24 cellular contexts compared by ENCODE assay signal in the genomic region with DNA sequence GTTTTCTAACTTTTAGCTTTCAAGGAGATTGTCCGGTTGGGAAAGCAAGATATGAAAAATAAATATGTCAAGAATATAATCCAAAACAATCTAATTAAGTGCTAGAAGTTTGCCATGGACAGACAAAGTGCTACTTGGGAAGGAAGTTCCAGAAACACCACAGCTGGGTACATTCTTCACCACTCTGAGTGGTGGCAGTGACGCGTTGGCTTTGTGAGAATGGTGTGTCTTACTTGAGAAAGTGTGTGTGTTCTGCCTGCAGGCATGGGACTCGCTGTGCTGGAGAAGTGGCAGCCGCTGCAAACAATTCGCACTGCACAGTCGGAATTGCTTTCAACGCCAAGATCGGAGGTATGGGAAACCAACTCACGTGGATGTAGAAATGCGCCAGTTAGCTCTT.
"Had no signal": no experiment of that assay in that cellular context is flagged by ENCODE, and none has a peak within 500 bp of the region (broad histone marks: within the 10 kb centered on the region; RNA-seq: fewer than 3 reads in every experiment).

No MANE protein-coding gene starts in this region.

- H3K4me1 ChIP-seq: esophagus muscularis mucosa, foreskin keratinocyte, gastrocnemius medialis had no signal

- H3K36me3 ChIP-seq: gastrocnemius medialis had no signal

- H3K9me3 ChIP-seq: esophagus muscularis mucosa, gastrocnemius medialis had no signal

- H3K27ac ChIP-seq: esophagus muscularis mucosa, foreskin keratinocyte, gastrocnemius medialis had no signal

- ATAC-seq: activated T-cell treated with anti-CD3 and anti-CD28 coated beads, Interleukin-2, amount 50 U/mL, for 72 hours; effector memory CD8-positive, alpha-beta T cell; foreskin keratinocyte; gastrocnemius medialis had no signal

- H3K4me3 ChIP-seq: esophagus muscularis mucosa, gastrocnemius medialis had no signal

- DNase-seq: activated CD4-positive, alpha-beta memory T cell treated with anti-CD3 and anti-CD28 coated beads, Interleukin-2, amount 10 ng/mL, durations not matched to agents 7 days and 5 days; activated CD4-positive, alpha-beta T cell treated with anti-CD3 and anti-CD28 coated beads for 1 hour; activated CD4-positive, alpha-beta T cell treated with anti-CD3 and anti-CD28 coated beads for 4 hours; activated CD4-positive, alpha-beta T cell treated with anti-CD3 and anti-CD28 coated beads, Interleukin-2, amount 10 ng/mL, durations not matched to agents 7 days and 5 days; activated CD4-positive, alpha-beta T cell treated with anti-CD3 and anti-CD28 coated beads, Interleukin-2, amount 50 U/mL, for 4 hours; activated CD8-positive, alpha-beta memory T cell treated with anti-CD3 and anti-CD28 coated beads, Interleukin-2, amount 50 U/mL, for 48 hours; activated gamma-delta T cell treated with Interleukin-2 at 50 U/mL for 16 hours; activated naive CD4-positive, alpha-beta T cell treated with anti-CD3 and anti-CD28 coated beads, Interleukin-2, amount 50 U/mL, for 16 hours; activated naive CD4-positive, alpha-beta T cell treated with Interleukin-2 at 50 U/mL for 16 hours; activated T-cell treated with anti-CD3 and anti-CD28 coated beads for 4 hours; activated T-cell treated with anti-CD3 and anti-CD28 coated beads, Interleukin-2, amount 50 U/mL, for 24 hours; activated T-cell treated with anti-CD3 and anti-CD28 coated beads, Interleukin-2, amount 50 U/mL, for 72 hours; amniotic stem cell; caudate nucleus; cortex of kidney; dermis blood vessel endothelial cell; effector CD4-positive, alpha-beta T cell; effector memory CD8-positive, alpha-beta T cell; erythroblast; foreskin keratinocyte; gastrocnemius medialis; glutamatergic neuron; T-helper 2 cell had no signal

- H3K27me3 ChIP-seq: esophagus muscularis mucosa, foreskin keratinocyte, gastrocnemius medialis had no signal
